7 cellular contexts compared by ENCODE assay signal in genomic region chr9:122531157-122531556, GRCh38. TPM values are rescaled to one million over a fixed set of nuclear protein-coding genes. Genes with fewer than 3 reads are reported as not detected.
"Had no signal": no experiment of that assay in that cellular context is flagged by ENCODE, and none has a peak within 500 bp of the region (broad histone marks: within the 10 kb centered on the region; RNA-seq: fewer than 3 reads in every experiment).

No MANE protein-coding gene starts in this region.

RNA-seq across cellular contexts. Expression of gene OR1N1, which starts 4.1 kb away (rescaled TPM):
- total RNA-seq: GM23248, GM23338, H1, H4, H7, H9, HFFc6 had no signal
- polyA plus RNA-seq: GM23248, GM23338, H1 had no signal

RNA-seq across cellular contexts. Expression of gene OR1J4, which starts 12.2 kb away (rescaled TPM):
- total RNA-seq: GM23338, H1, H4, H7, H9, HFFc6 had no signal
- polyA plus RNA-seq: GM23338, H1 had no signal

RNA-seq across cellular contexts. Expression of gene OR1J2, which starts 20.6 kb away (rescaled TPM):
- total RNA-seq: GM23338, H1, H4, H7, H9, HFFc6 had no signal
- polyA plus RNA-seq: GM23338, H1 had no signal

RNA-seq across cellular contexts. Expression of gene OR1N2, which starts 21.8 kb away (rescaled TPM):
- total RNA-seq: GM23248, GM23338, H1, H4, H7, H9, HFFc6 had no signal
- polyA plus RNA-seq: GM23248, GM23338, H1 had no signal

RNA-seq across cellular contexts. Expression of gene OR1L8, which starts 52.0 kb away (rescaled TPM):
- total RNA-seq: GM23338, H1, H4, H7, H9, HFFc6 had no signal
- polyA plus RNA-seq: GM23248, GM23338, H1 had no signal
